8 cellular contexts compared by ENCODE assay signal in the genomic region with DNA sequence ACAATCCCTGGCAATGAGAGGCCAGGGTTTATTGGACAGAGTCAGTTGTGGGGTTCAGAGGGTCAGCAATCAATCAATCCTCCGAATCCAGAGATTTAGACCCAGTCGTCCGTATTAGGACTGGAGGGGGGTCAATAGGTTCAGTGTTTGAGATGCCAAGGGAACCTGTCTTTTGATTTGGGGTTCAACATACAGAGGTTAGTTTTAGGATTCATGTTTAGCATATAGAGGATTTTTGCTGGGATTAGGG. TPM values are rescaled to one million over a fixed set of nuclear protein-coding genes. Genes with fewer than 3 reads are reported as not detected.
DNase-seq lines count a peak whose midpoint lies in the region; ATAC-seq and TF ChIP-seq lines count a peak whose summit lies in the region.

No MANE protein-coding gene starts in this region.

- H3K9me3 ChIP-seq in thoracic aorta = no peaks in the 10 kb centered on the region

- peaks cover 26% of the 10 kb centered on the region for H3K4me1 Mint-ChIP-seq in activated CD4-positive, alpha-beta T cell treated with anti-CD3 and anti-CD28 coated beads, Interleukin-2, amount 10 ng/mL, durations not matched to agents 24 days and 14 days
- H3K4me1 Mint-ChIP-seq in activated naive CD8-positive, alpha-beta T cell treated with anti-CD3 and anti-CD28 coated beads for 36 hours = peaks cover 31% of the 10 kb centered on the region

- no peak for ATAC-seq in thoracic aorta (ENCODE audit: insufficient number of reproducible peaks, low FRiP score, low read depth)

- H3K27ac ChIP-seq in thoracic aorta = peak overlapping the region; percentile 93 to 95

- peaks cover 35% of the 10 kb centered on the region for H3K27me3 Mint-ChIP-seq in activated CD4-positive, alpha-beta T cell treated with anti-CD3 and anti-CD28 coated beads, Interleukin-2, amount 10 ng/mL, durations not matched to agents 24 days and 14 days
- H3K27me3 Mint-ChIP-seq in activated naive CD8-positive, alpha-beta T cell treated with anti-CD3 and anti-CD28 coated beads for 36 hours = peaks cover 44% of the 10 kb centered on the region

- peaks cover 3% of the 10 kb centered on the region for H3K36me3 ChIP-seq in kidney epithelial cell (ENCODE audit: control insufficient read depth, insufficient read depth, low read length)
- H3K36me3 ChIP-seq in thoracic aorta = peaks cover 12% of the 10 kb centered on the region

- no peak for DNase-seq in activated CD4-positive, alpha-beta T cell treated with anti-CD3 and anti-CD28 coated beads, Interleukin-2, amount 10 ng/mL, durations not matched to agents 24 days and 14 days
- DNase-seq in activated CD4-positive, alpha-beta T cell treated with anti-CD3 and anti-CD28 coated beads for 48 hours = no peak
- DNase-seq in activated naive CD8-positive, alpha-beta T cell treated with anti-CD3 and anti-CD28 coated beads for 36 hours = no peak
- DNase-seq in kidney epithelial cell (ENCODE audit: low read depth) = no peak
- DNase-seq in thoracic aorta (ENCODE audit: low spot score) = no peak
- no peak for DNase-seq in DMS53 treated with DMSO at 0.1 percent for 48 hours (lab: John Stamatoyannopoulos, UW; ENCODE audit: unreplicated experiment)
- DNase-seq in NCI-H226 = no peak
- no peak for DNase-seq in AG20443 (ENCODE audit: low spot score)

- H3K27me3 ChIP-seq in kidney epithelial cell (ENCODE audit: control insufficient read depth, insufficient read depth, low read length) (peaks cover 41% of the 10 kb centered on the region), thoracic aorta (replicated peaks; ENCODE audit: insufficient read depth) (no peaks in the 10 kb centered on the region)

- no peak for TF ChIP-seq CTCF in kidney epithelial cell (IDR thresholded peaks at IDR 0.05; ENCODE audit: insufficient read depth, low read length, poor library complexity, severe bottlenecking)
- TF ChIP-seq CTCF in thoracic aorta (IDR thresholded peaks at IDR 0.05) = no peak

- H3K4me1 ChIP-seq in thoracic aorta (ENCODE audit: control insufficient read depth in 1 of 2, low read depth in 2 of 2) = peaks cover 21 to 50% of the 10 kb centered on the region in 2 donors

- peak overlapping the region; percentile 83 for H3K27ac Mint-ChIP-seq in activated CD4-positive, alpha-beta T cell treated with anti-CD3 and anti-CD28 coated beads, Interleukin-2, amount 10 ng/mL, durations not matched to agents 24 days and 14 days
- peak overlapping the region; percentile 80 for H3K27ac Mint-ChIP-seq in activated naive CD8-positive, alpha-beta T cell treated with anti-CD3 and anti-CD28 coated beads for 36 hours

- H3K36me3 Mint-ChIP-seq in activated CD4-positive, alpha-beta T cell treated with anti-CD3 and anti-CD28 coated beads, Interleukin-2, amount 10 ng/mL, durations not matched to agents 24 days and 14 days (ENCODE audit: low read depth) = peaks cover 3% of the 10 kb centered on the region
- H3K36me3 Mint-ChIP-seq in activated naive CD8-positive, alpha-beta T cell treated with anti-CD3 and anti-CD28 coated beads for 36 hours = peaks cover 12% of the 10 kb centered on the region

- peak overlapping the region; percentile 82 for H3K4me3 ChIP-seq in kidney epithelial cell (ENCODE audit: low read depth, low read length)
- H3K4me3 ChIP-seq in thoracic aorta = peak overlapping the region; percentile 84

- intact Hi-C loops in activated CD4-positive, alpha-beta T cell treated with anti-CD3 and anti-CD28 coated beads, Interleukin-2, amount 10 ng/mL, durations not matched to agents 24 days and 14 days (cut with micrococcal nuclease) = loop anchor here (2.0 to 10.0 kb wide), 3 partner anchors 220 to 602 kb away; a partner anchor contains a TSS

- peak overlapping the region; percentile 97 for H3K4me3 Mint-ChIP-seq in activated CD4-positive, alpha-beta T cell treated with anti-CD3 and anti-CD28 coated beads, Interleukin-2, amount 10 ng/mL, durations not matched to agents 24 days and 14 days
- H3K4me3 Mint-ChIP-seq in activated naive CD8-positive, alpha-beta T cell treated with anti-CD3 and anti-CD28 coated beads for 36 hours = peak overlapping the region; percentile 94

- no peaks in the 10 kb centered on the region for H3K9me3 Mint-ChIP-seq in activated CD4-positive, alpha-beta T cell treated with anti-CD3 and anti-CD28 coated beads, Interleukin-2, amount 10 ng/mL, durations not matched to agents 24 days and 14 days
- H3K9me3 Mint-ChIP-seq in activated naive CD8-positive, alpha-beta T cell treated with anti-CD3 and anti-CD28 coated beads for 36 hours = no peaks in the 10 kb centered on the region

RNA-seq across cellular contexts. Expression of a gene that starts 0.3 kb away (rescaled TPM):
- 45.5 and 46.0 TPM in 2 replicates for total RNA-seq in activated CD4-positive, alpha-beta T cell treated with anti-CD3 and anti-CD28 coated beads, Interleukin-2, amount 10 ng/mL, durations not matched to agents 24 days and 14 days
- 10 to 100 TPM; 29.1 to 31.5 TPM for total RNA-seq in activated naive CD8-positive, alpha-beta T cell treated with anti-CD3 and anti-CD28 coated beads for 36 hours
- total RNA-seq in kidney epithelial cell (34.1 and 45.0 TPM in 2 replicates), thoracic aorta (10 to 100 TPM; 30.5 to 56.5 TPM)

RNA-seq across cellular contexts. Expression of a gene that starts 15.3 kb away (rescaled TPM):
- total RNA-seq in activated CD4-positive, alpha-beta T cell treated with anti-CD3 and anti-CD28 coated beads, Interleukin-2, amount 10 ng/mL, durations not matched to agents 24 days and 14 days = not detected in 2 replicates
- not detected for total RNA-seq in activated naive CD8-positive, alpha-beta T cell treated with anti-CD3 and anti-CD28 coated beads for 36 hours
- total RNA-seq in kidney epithelial cell (not detected in 2 replicates), thoracic aorta (under 1 TPM in 1 of 2 donors, not detected in 1; 0.41 TPM)

RNA-seq across cellular contexts. Expression of a gene that starts 44.6 kb away (rescaled TPM):
- 37.8 and 38.3 TPM in 2 replicates for total RNA-seq in activated CD4-positive, alpha-beta T cell treated with anti-CD3 and anti-CD28 coated beads, Interleukin-2, amount 10 ng/mL, durations not matched to agents 24 days and 14 days
- total RNA-seq in activated naive CD8-positive, alpha-beta T cell treated with anti-CD3 and anti-CD28 coated beads for 36 hours = 10 to 100 TPM; 21.9 to 23.9 TPM
- total RNA-seq in kidney epithelial cell (285 and 333 TPM in 2 replicates), thoracic aorta (100 to 1,000 TPM; 184 to 269 TPM)

RNA-seq across cellular contexts. Expression of a gene that starts 44.8 kb away (rescaled TPM):
- 3.1 and 3.4 TPM in 2 replicates for total RNA-seq in activated CD4-positive, alpha-beta T cell treated with anti-CD3 and anti-CD28 coated beads, Interleukin-2, amount 10 ng/mL, durations not matched to agents 24 days and 14 days
- 1 to 10 TPM; 3.5 to 4.2 TPM for total RNA-seq in activated naive CD8-positive, alpha-beta T cell treated with anti-CD3 and anti-CD28 coated beads for 36 hours
- total RNA-seq in kidney epithelial cell = 7.1 and 7.6 TPM in 2 replicates
- 1 to 10 TPM; 1.4 to 3.9 TPM for total RNA-seq in thoracic aorta
